Comparison of ENCODE assay signal across 16 cellular contexts in genomic region chr22:50178471-50178864, GRCh38. TPM values are rescaled to one million over a fixed set of nuclear protein-coding genes. Genes with fewer than 3 reads are reported as not detected.
DNase-seq lines count a peak whose midpoint lies in the region; ATAC-seq, FAIRE-seq and TF ChIP-seq lines count a peak whose summit lies in the region.
"Had no signal": no experiment of that assay in that cellular context is flagged by ENCODE, and none has a peak within 500 bp of the region (broad histone marks: within the 10 kb centered on the region; RNA-seq: fewer than 3 reads in every experiment).

No MANE protein-coding gene starts in this region.

- H3K4me1 Mint-ChIP-seq in GM23338 = peaks cover 2% of the 10 kb centered on the region; the same call in 1 of the 3 replicates

- no peaks in the 10 kb centered on the region for H3F3A ChIP-seq in GM23338 (replicated peaks; ENCODE audit: low read depth)

- FAIRE-seq in RCC 7860 (lab: Jason Lieb, UNC) = no peak
- FAIRE-seq: A549, GM18507 had no signal

- no peaks in the 10 kb centered on the region for H3K9me2 ChIP-seq in GM23338 (ENCODE audit: insufficient read depth)

- H3K9me3 ChIP-seq in BLaER1 treated with 17β-estradiol and CSF1 and Interleukin-3, amounts not matched to agents 10 nM and 100 nM (replicated peaks in 1 of 11) = no peaks in the 10 kb centered on the region
- H3K9me3 ChIP-seq in lower lobe of right lung = no peaks in the 10 kb centered on the region
- H3K9me3 ChIP-seq: A549, BE2C, Caco-2 had no signal

- H2AFZ ChIP-seq in GM23338 = no peak overlapping the region

- no peak overlapping the region for H3K4me3 Mint-ChIP-seq in GM23338
- H3K4me3 Mint-ChIP-seq: CD8-positive, alpha-beta memory T cell had no signal

- 0 out of 22 replicates have a peak overlapping the region, but pooled peaks of 1 of the 11 experiments have one; percentile 7 for H3K9ac ChIP-seq in BLaER1 treated with 17β-estradiol and CSF1 and Interleukin-3, amounts not matched to agents 10 nM and 100 nM

- peaks cover 0 to 33% (median 15%) of the 10 kb centered on the region in 11 experiments; a peak in 16 of 22 replicates for H3K27me3 ChIP-seq in BLaER1 treated with 17β-estradiol and CSF1 and Interleukin-3, amounts not matched to agents 10 nM and 100 nM
- no peaks in the 10 kb centered on the region for H3K27me3 ChIP-seq in GM23338 (ENCODE audit: insufficient read depth)
- H3K27me3 ChIP-seq in lower lobe of right lung (ENCODE audit: low read depth) = peaks cover 29% of the 10 kb centered on the region
- H3K27me3 ChIP-seq: BE2C had no signal

- ATAC-seq in GM23338 = peak; percentile 8; the same call in 2 of the 3 replicates
- no peak for ATAC-seq in lower lobe of right lung
- ATAC-seq: A549 had no signal

- no peaks in the 10 kb centered on the region for H3K79me2 ChIP-seq in GM23338 (replicated peaks; ENCODE audit: insufficient read depth)

- no peaks in the 10 kb centered on the region for H3K36me3 ChIP-seq in BLaER1 treated with 17β-estradiol and CSF1 and Interleukin-3, amounts not matched to agents 10 nM and 100 nM
- H3K36me3 ChIP-seq in GM23338 (ENCODE audit: insufficient read depth) (no peaks in the 10 kb centered on the region), lower lobe of right lung (no peaks in the 10 kb centered on the region)
- H3K36me3 ChIP-seq: BE2C had no signal

- TF ChIP-seq CTCF in GM23338 (conservative IDR thresholded peaks at IDR 0.05; ENCODE audit: low read depth in 2 of 2) (no peak), lower lobe of right lung (IDR thresholded peaks at IDR 0.05) (no peak)

- H3K4me3 ChIP-seq in BLaER1 treated with 17β-estradiol and CSF1 and Interleukin-3, amounts not matched to agents 10 nM and 100 nM = no peak overlapping the region
- H3K4me3 ChIP-seq in GM23338 (no peak overlapping the region), lower lobe of right lung (no peak overlapping the region)
- H3K4me3 ChIP-seq: A549 had no signal

- H3K4me1 ChIP-seq in BLaER1 treated with 17β-estradiol and CSF1 and Interleukin-3, amounts not matched to agents 10 nM and 100 nM = peaks cover 13 to 78% (median 59%) of the 10 kb centered on the region in 10 experiments
- H3K4me1 ChIP-seq in GM23338 (ENCODE audit: insufficient read depth) = no peaks in the 10 kb centered on the region
- peaks cover 3% of the 10 kb centered on the region for H3K4me1 ChIP-seq in lower lobe of right lung
- H3K4me1 ChIP-seq: A549, BE2C had no signal

- H4K20me1 ChIP-seq in BLaER1 treated with 17β-estradiol and CSF1 and Interleukin-3, amounts not matched to agents 10 nM and 100 nM = peaks cover 0 to 67% (median 14%) of the 10 kb centered on the region in 11 experiments; a peak in 14 of 22 replicates
- no peaks in the 10 kb centered on the region for H4K20me1 ChIP-seq in GM23338 (replicated peaks; ENCODE audit: insufficient read depth)

- DNase-seq in GM23338 (ENCODE audit: low spot score) = peak; percentile 28
- DNase-seq in lower lobe of right lung = peak; percentile 30
- DNase-seq in posterior vena cava (ENCODE audit: low spot score) = peak; percentile 78
- no peak for DNase-seq in NCI-H1417 (lab: John Stamatoyannopoulos, UW)
- DNase-seq in activated effector memory CD4-positive, alpha-beta T cell treated with anti-CD3 and anti-CD28 coated beads, Interleukin-2, amount 50 U/mL, for 16 hours = no peak
- DNase-seq in RCC 7860 (ENCODE audit: low spot score) = no peak
- DNase-seq: BE2C, Caco-2, GF-D8, GOT3, HCEC 1CT had no signal

- intact Hi-C loops in lower lobe of right lung (cut with DNase I) = no loop called here
- intact Hi-C loops in posterior vena cava (cut with DNase I) = no loop called here

- no peak overlapping the region for H3K27ac ChIP-seq in BLaER1 treated with 17β-estradiol and CSF1 and Interleukin-3, amounts not matched to agents 10 nM and 100 nM
- H3K27ac ChIP-seq in GM23338 (ENCODE audit: low read depth) (no peak overlapping the region), lower lobe of right lung (no peak overlapping the region)
- H3K27ac ChIP-seq: A549, HL-60 had no signal

- peaks cover 17% of the 10 kb centered on the region for H3K27me3 Mint-ChIP-seq in GM23338 (ENCODE audit: insufficient read depth, low read depth, poor library complexity)

- peaks cover 4% of the 10 kb centered on the region; the same call in 1 of the 3 replicates for H3K36me3 Mint-ChIP-seq in GM23338 (ENCODE audit: low read depth)
- H3K36me3 Mint-ChIP-seq: CD8-positive, alpha-beta memory T cell had no signal

- H3K9me3 Mint-ChIP-seq in GM23338 = no peaks in the 10 kb centered on the region
- H3K9me3 Mint-ChIP-seq: CD8-positive, alpha-beta memory T cell had no signal

- no peak overlapping the region for H3K27ac Mint-ChIP-seq in GM23338
- H3K27ac Mint-ChIP-seq: CD8-positive, alpha-beta memory T cell had no signal

- H3K4me2 ChIP-seq in BLaER1 treated with 17β-estradiol and CSF1 and Interleukin-3, amounts not matched to agents 10 nM and 100 nM = peak overlapping the region in 9 of 11 experiments; percentile 15 to 89 (median 87); a peak in 15 of 22 replicates
- H3K4me2 ChIP-seq in GM23338 = no peak overlapping the region; the same call in 1 of the 2 replicates
- H3K4me2 ChIP-seq: A549 had no signal

TF ChIP-seq in GM23338, 12 proteins besides CTCF, POLR2A, EP300 and RAD21 (continues in another document):
- TF ChIP-seq JUNB (IDR thresholded peaks at IDR 0.05; ENCODE audit: unreplicated experiment) (no peak), ETS1 (IDR thresholded peaks at IDR 0.05) (no peak), EZH2 (IDR thresholded peaks at IDR 0.05; ENCODE audit: low read depth, unreplicated experiment) (no peak), ZNF114 (CRISPR knock-in tag; IDR thresholded peaks at IDR 0.05) (no peak), EZH2phosphoT487 (IDR thresholded peaks at IDR 0.05; ENCODE audit: unreplicated experiment) (no peak), REST (IDR thresholded peaks at IDR 0.05; ENCODE audit: unreplicated experiment) (no peak), CREB1 (CRISPR knock-in tag; IDR thresholded peaks at IDR 0.05; ENCODE audit: low read depth) (no peak), POLR2AphosphoS5 (IDR thresholded peaks at IDR 0.05; ENCODE audit: low read depth) (no peak), STAT1 (IDR thresholded peaks at IDR 0.05; ENCODE audit: unreplicated experiment) (no peak), NANOG (IDR thresholded peaks at IDR 0.05; ENCODE audit: borderline replicate concordance) (no peak), ZNF331 (CRISPR knock-in tag; IDR thresholded peaks at IDR 0.05; ENCODE audit: low read depth) (no peak)

RNA-seq across cellular contexts. Expression of gene TRABD, which starts 7.2 kb away (rescaled TPM):
- 58.6 and 66.1 TPM in 2 replicates for total RNA-seq in GM23338 (2014; rRNA removed; shearing (Covaris generic))
- polyA plus RNA-seq in GM23338 (2016; fragmentation: Nextera tagmentation; extraction: Ambion mirVana) = 40.8 and 44.1 TPM in 2 replicates
- total RNA-seq in lower lobe of right lung (43.7 TPM), posterior vena cava (10 to 100 TPM; 18.3 to 20.5 TPM)

RNA-seq across cellular contexts. Expression of gene PANX2, which starts 7.9 kb away (rescaled TPM):
- 5.1 and 5.9 TPM in 2 replicates for total RNA-seq in GM23338 (2014; rRNA removed; shearing (Covaris generic))
- 2.6 and 2.8 TPM in 2 replicates for polyA plus RNA-seq in GM23338 (2016; fragmentation: Nextera tagmentation; extraction: Ambion mirVana)
- total RNA-seq in lower lobe of right lung = 2.5 TPM
- under 1 TPM; 0.19 to 0.23 TPM for total RNA-seq in posterior vena cava
- polyA plus RNA-seq: CD8-positive, alpha-beta memory T cell had no signal

RNA-seq across cellular contexts. Expression of gene SELENOO, which starts 22.3 kb away (rescaled TPM):
- total RNA-seq in GM23338 (2014; rRNA removed; shearing (Covaris generic)) = 16.9 and 21.3 TPM in 2 replicates
- 6.8 and 8.6 TPM in 2 replicates for polyA plus RNA-seq in GM23338 (2016; fragmentation: Nextera tagmentation; extraction: Ambion mirVana)
- total RNA-seq in lower lobe of right lung (18.7 TPM), posterior vena cava (10 to 100 TPM; 10.8 to 11.9 TPM)

Comparison
In these comparisons a context has a peak if more than half of its experiments do, and no peak if none do; other contexts are left out.
1. DNase-seq: peak in GM23338 (single experiment), lower lobe of right lung (single experiment) and posterior vena cava (single experiment); none in NCI-H1417 (0 of 3), activated effector memory CD4-positive, alpha-beta T cell treated with anti-CD3 and anti-CD28 coated beads, Interleukin-2, amount 50 U/mL, for 16 hours (single experiment) and RCC 7860 (single experiment).